ENCODE assay signal across 23 cellular contexts in genomic region chr13:110426745-110427144, GRCh38.
A peak's percentile ranks its signal among the peaks of the same experiment; 100 is the strongest.
DNase-seq lines count a peak whose midpoint lies in the region; ATAC-seq and TF ChIP-seq lines count a peak whose summit lies in the region.
"Had no signal": no experiment of that assay in that cellular context is flagged by ENCODE, and none has a peak within 500 bp of the region (broad histone marks: within the 10 kb centered on the region; RNA-seq: fewer than 3 reads in every experiment).

No MANE protein-coding gene starts in this region.

- H3K36me3 ChIP-seq in ascending aorta: peaks cover 45 to 53% of the 10 kb centered on the region in 2 donors
- no peaks in the 10 kb centered on the region for H3K36me3 ChIP-seq in MG63

- CTCF ChIA-PET in activated CD8-positive, alpha-beta T cell treated with anti-CD3 and anti-CD28 coated beads for 36 hours (lab: Charles Lee): interaction anchor here (1.6 to 2.1 kb wide), 2 partner anchors 29 to 35 kb away, joined by 4 to 6 read pairs; no protein-coding TSS in a partner anchor

- DNase-seq in DMS153 (lab: John Stamatoyannopoulos, UW) (peak; percentile 18), DMS79 (lab: John Stamatoyannopoulos, UW) (peak; percentile 85), ascending aorta (ENCODE audit: low spot score in 2 of 2) (no peak), medulla oblongata (ENCODE audit: extremely low spot score) (peak; percentile 68), HPDE6-E6E7 (ENCODE audit: extremely low spot score) (no peak), GM19238 (ENCODE audit: insufficient read length, low spot score) (no peak), MG63 (no peak)
- DNase-seq in activated CD8-positive, alpha-beta T cell treated with anti-CD3 and anti-CD28 coated beads for 36 hours: no peak
- DNase-seq: activated CD4-positive, alpha-beta T cell treated with anti-CD3 and anti-CD28 coated beads for 48 hours; activated naive CD4-positive, alpha-beta T cell treated with anti-CD3 and anti-CD28 coated beads, Interleukin-2, amount 10 ng/mL, durations not matched to agents 7 days and 5 days; activated T-cell treated with anti-CD3 and anti-CD28 coated beads, Interleukin-2, amount 50 U/mL, for 72 hours; CD4-positive, CD25-positive, alpha-beta regulatory T cell; DND-41; dorsolateral prefrontal cortex; GM23248; KG1; MV-4-11; psoas muscle; small intestine; T-helper 17 cell had no signal

- no peak overlapping the region for H3K27ac Mint-ChIP-seq in activated CD8-positive, alpha-beta T cell treated with anti-CD3 and anti-CD28 coated beads for 36 hours
- H3K27ac Mint-ChIP-seq: activated naive CD4-positive, alpha-beta T cell treated with anti-CD3 and anti-CD28 coated beads, Interleukin-2, amount 10 ng/mL, durations not matched to agents 7 days and 5 days; activated T-cell treated with anti-CD3 and anti-CD28 coated beads, Interleukin-2, amount 50 U/mL, for 72 hours; stimulated activated memory B cell treated with anti-CD40 and anti-IgM and Interleukin-4, amounts not matched to agents 10 μg/mL and 1 μg/mL and 100 μg/mL, for 72 hours; T-helper 17 cell had no signal

- no peaks in the 10 kb centered on the region for H3K27me3 ChIP-seq in ascending aorta
- H3K27me3 ChIP-seq in MG63: no peaks in the 10 kb centered on the region
- H3K27me3 ChIP-seq: dorsolateral prefrontal cortex had no signal

- intact Hi-C loops in ascending aorta (cut with DNase I): no loop called here
- intact Hi-C loops in activated CD8-positive, alpha-beta T cell treated with anti-CD3 and anti-CD28 coated beads for 36 hours (cut with micrococcal nuclease): no loop called here

- ATAC-seq in activated CD8-positive, alpha-beta T cell treated with anti-CD3 and anti-CD28 coated beads for 36 hours: no peak
- ATAC-seq: activated T-cell treated with anti-CD3 and anti-CD28 coated beads, Interleukin-2, amount 50 U/mL, for 72 hours; stimulated activated memory B cell treated with anti-CD40 and anti-IgM and Interleukin-4, amounts not matched to agents 10 μg/mL and 1 μg/mL and 100 μg/mL, for 72 hours; T-helper 17 cell had no signal

- H3K27me3 Mint-ChIP-seq in activated CD8-positive, alpha-beta T cell treated with anti-CD3 and anti-CD28 coated beads for 36 hours: peaks cover 41% of the 10 kb centered on the region

- peaks cover 12 to 24% of the 10 kb centered on the region in 2 donors for H3K4me1 ChIP-seq in ascending aorta

- TF ChIP-seq CTCF in ascending aorta (IDR thresholded peaks at IDR 0.05): no peak
- no peak for TF ChIP-seq CTCF in activated CD8-positive, alpha-beta T cell treated with anti-CD3 and anti-CD28 coated beads for 36 hours (IDR thresholded peaks at IDR 0.05)

- POLR2A ChIA-PET in activated CD8-positive, alpha-beta T cell treated with anti-CD3 and anti-CD28 coated beads for 36 hours (lab: Charles Lee): no interaction called here

- H3K9me3 ChIP-seq in ascending aorta (no peaks in the 10 kb centered on the region), MG63 (no peaks in the 10 kb centered on the region)
- H3K9me3 ChIP-seq: psoas muscle had no signal

- H3K4me1 Mint-ChIP-seq in activated CD8-positive, alpha-beta T cell treated with anti-CD3 and anti-CD28 coated beads for 36 hours (ENCODE audit: low read depth): peaks cover 8% of the 10 kb centered on the region
- H3K4me1 Mint-ChIP-seq: stimulated activated memory B cell treated with anti-CD40 and anti-IgM and Interleukin-4, amounts not matched to agents 10 μg/mL and 1 μg/mL and 100 μg/mL, for 72 hours had no signal

- H3K36me3 Mint-ChIP-seq in activated CD8-positive, alpha-beta T cell treated with anti-CD3 and anti-CD28 coated beads for 36 hours (ENCODE audit: low read depth): no peaks in the 10 kb centered on the region
- H3K36me3 Mint-ChIP-seq: activated naive CD4-positive, alpha-beta T cell treated with anti-CD3 and anti-CD28 coated beads, Interleukin-2, amount 10 ng/mL, durations not matched to agents 7 days and 5 days; CD4-positive, CD25-positive, alpha-beta regulatory T cell; stimulated activated memory B cell treated with anti-CD40 and anti-IgM and Interleukin-4, amounts not matched to agents 10 μg/mL and 1 μg/mL and 100 μg/mL, for 72 hours had no signal

- no peaks in the 10 kb centered on the region for H3K9me3 Mint-ChIP-seq in activated CD8-positive, alpha-beta T cell treated with anti-CD3 and anti-CD28 coated beads for 36 hours
- H3K9me3 Mint-ChIP-seq: activated naive CD4-positive, alpha-beta T cell treated with anti-CD3 and anti-CD28 coated beads, Interleukin-2, amount 10 ng/mL, durations not matched to agents 7 days and 5 days; activated T-cell treated with anti-CD3 and anti-CD28 coated beads, Interleukin-2, amount 50 U/mL, for 72 hours; stimulated activated memory B cell treated with anti-CD40 and anti-IgM and Interleukin-4, amounts not matched to agents 10 μg/mL and 1 μg/mL and 100 μg/mL, for 72 hours had no signal

- H3K4me3 Mint-ChIP-seq in activated CD8-positive, alpha-beta T cell treated with anti-CD3 and anti-CD28 coated beads for 36 hours: no peak overlapping the region
- H3K4me3 Mint-ChIP-seq: activated naive CD4-positive, alpha-beta T cell treated with anti-CD3 and anti-CD28 coated beads, Interleukin-2, amount 10 ng/mL, durations not matched to agents 7 days and 5 days; activated T-cell treated with anti-CD3 and anti-CD28 coated beads, Interleukin-2, amount 50 U/mL, for 72 hours; CD4-positive, CD25-positive, alpha-beta regulatory T cell; stimulated activated memory B cell treated with anti-CD40 and anti-IgM and Interleukin-4, amounts not matched to agents 10 μg/mL and 1 μg/mL and 100 μg/mL, for 72 hours; T-helper 17 cell had no signal

- peak overlapping the region; percentile 28 to 64 for H3K27ac ChIP-seq in ascending aorta
- H3K27ac ChIP-seq: epithelial cell of prostate, GM23248, psoas muscle had no signal

- H3K4me3 ChIP-seq in ascending aorta: no peak overlapping the region
- H3K4me3 ChIP-seq in MG63: no peak overlapping the region
- H3K4me3 ChIP-seq: dorsolateral prefrontal cortex, GM23248, lung, psoas muscle had no signal

Comparison
In these comparisons a context has a peak if more than half of its experiments do, and no peak if none do; other contexts are left out.
1. DNase-seq: peak in DMS153 (single experiment), DMS79 (single experiment) and medulla oblongata (single experiment); none in ascending aorta (0 of 2), activated CD8-positive, alpha-beta T cell treated with anti-CD3 and anti-CD28 coated beads for 36 hours (single experiment), HPDE6-E6E7 (single experiment), GM19238 (single experiment) and MG63 (single experiment).